13 cellular contexts compared by ENCODE assay signal in genomic region chr1:42993631-42994121, GRCh38. TPM values are rescaled to one million over a fixed set of nuclear protein-coding genes. Genes with fewer than 3 reads are reported as not detected.
A peak's percentile ranks its signal among the peaks of the same experiment; 100 is the strongest.
DNase-seq lines count a peak whose midpoint lies in the region; ATAC-seq and TF ChIP-seq lines count a peak whose summit lies in the region.
"Had no signal": no experiment of that assay in that cellular context is flagged by ENCODE, and none has a peak within 500 bp of the region (broad histone marks: within the 10 kb centered on the region; RNA-seq: fewer than 3 reads in every experiment).

No MANE protein-coding gene starts in this region.

- DNase-seq in KBM-7 (peak; percentile 89), SKM-1 (lab: John Stamatoyannopoulos, UW; ENCODE audit: unreplicated experiment) (peak; percentile 72), left cardiac atrium (peak; percentile 38), psoas muscle (peak; percentile 34 to 61), COLO829 (ENCODE audit: low spot score) (no peak), EL (no peak), NCI-H2227 (lab: John Stamatoyannopoulos, UW; ENCODE audit: unreplicated experiment) (no peak)
- no peak for DNase-seq in activated T-cell treated with anti-CD3 and anti-CD28 coated beads, Interleukin-2, amount 50 U/mL, for 1 hour
- DNase-seq: activated CD4-positive, alpha-beta T cell treated with anti-CD3 and anti-CD28 coated beads for 48 hours; kidney; NCI-H2171; spleen had no signal

- no peaks in the 10 kb centered on the region for H3K9me3 ChIP-seq in psoas muscle
- H3K9me3 ChIP-seq: suprapubic skin had no signal

- peak; percentile 62 to 93 for ATAC-seq in left cardiac atrium
- ATAC-seq in psoas muscle: peak; percentile 89 to 98 (median 96)

- no peak for TF ChIP-seq CTCF in psoas muscle (IDR thresholded peaks at IDR 0.05)

- H3K4me3 ChIP-seq in psoas muscle: no peak overlapping the region
- H3K4me3 ChIP-seq: spleen, suprapubic skin had no signal

- H3K27me3 ChIP-seq in psoas muscle (ENCODE audit: insufficient read depth in 3 of 3, low read length in 2 of 3): no peaks in the 10 kb centered on the region
- H3K27me3 ChIP-seq: spleen, suprapubic skin had no signal

- H3K4me1 ChIP-seq in psoas muscle: peaks cover 7% of the 10 kb centered on the region

- no peak overlapping the region for H3K27ac ChIP-seq in psoas muscle
- H3K27ac ChIP-seq: spleen, suprapubic skin had no signal

- 20 to 33% (median 27%) methylated on average over 6 of the region's 6 CpGs for WGBS in psoas muscle, 3 donors

- H3K36me3 ChIP-seq in psoas muscle (ENCODE audit: insufficient read depth in 1 of 2, low read depth in 1 of 2): no peaks in the 10 kb centered on the region
- H3K36me3 ChIP-seq: spleen, suprapubic skin had no signal

- in situ Hi-C loops in KBM-7 (cut with MboI; ENCODE audit: low pct_unique_long_range_greater_than_20kb, low sequenced_read_pairs): no loop called here

- intact Hi-C loops in left cardiac atrium (cut with DNase I) (no loop called here), psoas muscle (cut with DNase I) (loop anchor here in 1 of 2 donors (1.0 kb wide), 1 partner anchor 56 kb away; no protein-coding TSS in a partner anchor)

RNA-seq across cellular contexts. Expression of gene SLC2A1, which starts 35.0 kb away (rescaled TPM):
- total RNA-seq in left cardiac atrium: 10 to 100 TPM; 10.9 to 12.9 TPM
- total RNA-seq in psoas muscle: 1 to 10 TPM; 1.1 to 3.8 (median 2.0) TPM
- polyA plus RNA-seq in psoas muscle: 1 to 10 TPM; 1.2 to 3.3 (median 2.5) TPM

Comparison
In these comparisons a context has a peak if more than half of its experiments do, and no peak if none do; other contexts are left out.
1. DNase-seq: peak in KBM-7 (single experiment), SKM-1 (single experiment), left cardiac atrium (single experiment) and psoas muscle (2 of 2); none in activated T-cell treated with anti-CD3 and anti-CD28 coated beads, Interleukin-2, amount 50 U/mL, for 1 hour (single experiment), COLO829 (single experiment), EL (single experiment) and NCI-H2227 (single experiment).